In genomic region chr10:78042058-78042751, GRCh38 we compare ENCODE assay signal across 14 cellular contexts. TPM values are rescaled to one million over a fixed set of nuclear protein-coding genes. Genes with fewer than 3 reads are reported as not detected.
DNase-seq lines count a peak whose midpoint lies in the region; ATAC-seq lines count a peak whose summit lies in the region.
"Had no signal": no experiment of that assay in that cellular context is flagged by ENCODE, and none has a peak within 500 bp of the region (broad histone marks: within the 10 kb centered on the region; RNA-seq: fewer than 3 reads in every experiment).

No MANE protein-coding gene starts in this region.

- intact Hi-C loops in cardiac septum (cut with DNase I) = loop anchor here (10.0 kb wide), 1 partner anchor 363 kb away; no protein-coding TSS in a partner anchor

- peak overlapping the region; percentile 44 for H3K27ac ChIP-seq in HUES48 (ENCODE audit: low read depth, low read length)
- H3K27ac ChIP-seq: thoracic aorta had no signal

- no peak for ATAC-seq in natural killer cell treated with Interleukin-12 subunit alpha and Interleukin-12 subunit beta and Interleukin-15 and Interleukin-18, amount 100 ng/mL, for 72 hours
- ATAC-seq in HG03460 (IDR thresholded peaks at IDR 0.05; ENCODE audit: unreplicated experiment) = no peak
- ATAC-seq: sciatic nerve had no signal

- H3K4me1 Mint-ChIP-seq in natural killer cell treated with Interleukin-12 subunit alpha and Interleukin-12 subunit beta and Interleukin-15 and Interleukin-18, amount 100 ng/mL, for 72 hours (ENCODE audit: low read depth in 2 of 2) = peaks cover 38 to 43% of the 10 kb centered on the region in 2 donors

- no peaks in the 10 kb centered on the region for H3K9me3 Mint-ChIP-seq in natural killer cell treated with Interleukin-12 subunit alpha and Interleukin-12 subunit beta and Interleukin-15 and Interleukin-18, amount 100 ng/mL, for 72 hours
- H3K9me3 Mint-ChIP-seq: dendritic cell treated with granulocyte-macrophage colony-stimulating factor and Interleukin-4, amounts not matched to agents 40 ng/mL and 50 ng/mL, for 4 days had no signal

- H3K4me3 Mint-ChIP-seq in natural killer cell treated with Interleukin-12 subunit alpha and Interleukin-12 subunit beta and Interleukin-15 and Interleukin-18, amount 100 ng/mL, for 72 hours = no peak overlapping the region
- H3K4me3 Mint-ChIP-seq: dendritic cell treated with granulocyte-macrophage colony-stimulating factor and Interleukin-4, amounts not matched to agents 40 ng/mL and 50 ng/mL, for 4 days had no signal

- H3K4me1 ChIP-seq in HUES48 (ENCODE audit: control insufficient read depth, insufficient read depth, low read length) = peaks cover 45% of the 10 kb centered on the region

- no peak overlapping the region for H3K9ac ChIP-seq in HUES48 (ENCODE audit: low read depth, low read length)

- no peaks in the 10 kb centered on the region for H3K27me3 ChIP-seq in HUES48 (ENCODE audit: control insufficient read depth, insufficient read depth, low read length)

- H3K36me3 Mint-ChIP-seq in natural killer cell treated with Interleukin-12 subunit alpha and Interleukin-12 subunit beta and Interleukin-15 and Interleukin-18, amount 100 ng/mL, for 72 hours = peaks cover 27% of the 10 kb centered on the region

- peaks cover 56% of the 10 kb centered on the region for H3K36me3 ChIP-seq in HUES48 (ENCODE audit: control insufficient read depth, insufficient read depth, low read length)

- H3K27me3 Mint-ChIP-seq in natural killer cell treated with Interleukin-12 subunit alpha and Interleukin-12 subunit beta and Interleukin-15 and Interleukin-18, amount 100 ng/mL, for 72 hours = no peaks in the 10 kb centered on the region
- H3K27me3 Mint-ChIP-seq: dendritic cell treated with granulocyte-macrophage colony-stimulating factor and Interleukin-4, amounts not matched to agents 40 ng/mL and 50 ng/mL, for 4 days had no signal

- H3K4me3 ChIP-seq in HUES48 (ENCODE audit: low read depth, low read length) = no peak overlapping the region
- H3K4me3 ChIP-seq: thoracic aorta had no signal

- DNase-seq in NCI-H82 (lab: John Stamatoyannopoulos, UW) = peak; percentile 20
- DNase-seq in NCI-H82 treated with DMSO at 0.1 percent for 48 hours (lab: John Stamatoyannopoulos, UW; ENCODE audit: unreplicated experiment) = no peak
- peak; percentile 63 for DNase-seq in activated CD8-positive, alpha-beta memory T cell treated with anti-CD3 and anti-CD28 coated beads, Interleukin-2, amount 50 U/mL, for 48 hours
- no peak for DNase-seq in natural killer cell treated with Interleukin-12 subunit alpha and Interleukin-12 subunit beta and Interleukin-15 and Interleukin-18, amount 100 ng/mL, for 72 hours (ENCODE audit: low spot score)
- no peak for DNase-seq in cardiac septum (ENCODE audit: low spot score)
- no peak for DNase-seq in NCI-H146 (lab: John Stamatoyannopoulos, UW)
- DNase-seq: ACHN, NCI-H1092, NCI-H524 treated with DMSO at 0.1 percent for 48 hours had no signal

- H3K9me3 ChIP-seq in HUES48 (ENCODE audit: control insufficient read depth, insufficient read depth, low read length) = no peaks in the 10 kb centered on the region
- H3K9me3 ChIP-seq: thoracic aorta had no signal

- H3K27ac Mint-ChIP-seq in natural killer cell treated with Interleukin-12 subunit alpha and Interleukin-12 subunit beta and Interleukin-15 and Interleukin-18, amount 100 ng/mL, for 72 hours = peak overlapping the region; percentile 35 to 69
- H3K27ac Mint-ChIP-seq: dendritic cell treated with granulocyte-macrophage colony-stimulating factor and Interleukin-4, amounts not matched to agents 40 ng/mL and 50 ng/mL, for 4 days had no signal

RNA-seq across cellular contexts. Expression of gene RPS24, which starts 8.5 kb away (rescaled TPM):
- total RNA-seq in natural killer cell treated with Interleukin-12 subunit alpha and Interleukin-12 subunit beta and Interleukin-15 and Interleukin-18, amount 100 ng/mL, for 72 hours = 1,000 to 10,000 TPM in 1 of 2 donors, 100 to 1,000 TPM in 1; 929 to 1,505 TPM
- total RNA-seq in cardiac septum = 694 TPM

RNA-seq across cellular contexts. Expression of gene POLR3A, which starts 12.9 kb away (rescaled TPM):
- 10 to 100 TPM; 33.7 to 45.3 TPM for total RNA-seq in natural killer cell treated with Interleukin-12 subunit alpha and Interleukin-12 subunit beta and Interleukin-15 and Interleukin-18, amount 100 ng/mL, for 72 hours
- 9.9 TPM for total RNA-seq in cardiac septum

Comparison
In these comparisons a context has a peak if more than half of its experiments do, and no peak if none do; other contexts are left out.
1. DNase-seq: peak in NCI-H82 (single experiment) and activated CD8-positive, alpha-beta memory T cell treated with anti-CD3 and anti-CD28 coated beads, Interleukin-2, amount 50 U/mL, for 48 hours (single experiment); none in NCI-H82 treated with DMSO at 0.1 percent for 48 hours (single experiment), natural killer cell treated with Interleukin-12 subunit alpha and Interleukin-12 subunit beta and Interleukin-15 and Interleukin-18, amount 100 ng/mL, for 72 hours (single experiment), cardiac septum (single experiment) and NCI-H146 (single experiment).